In the genomic region with DNA sequence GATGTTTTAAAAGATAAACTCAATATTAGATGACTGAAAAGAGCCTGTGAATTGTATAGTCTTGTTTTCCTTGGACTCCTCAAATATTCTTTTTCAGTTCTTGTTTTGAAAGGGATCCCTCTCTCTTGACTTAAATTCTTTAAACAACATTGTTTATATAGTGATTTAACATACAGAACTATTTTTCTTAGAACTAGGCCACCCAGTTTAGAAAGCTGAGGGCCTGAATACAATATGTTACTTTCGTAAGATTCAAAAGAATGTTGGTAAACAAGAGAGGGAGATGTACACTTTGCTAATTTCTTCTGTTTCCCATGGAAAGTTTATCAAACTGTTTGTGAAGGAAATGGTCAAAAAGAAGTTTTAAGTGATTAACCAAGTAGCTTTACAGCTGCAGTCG, we compare ENCODE assay signal across 29 cellular contexts. TPM values are rescaled to one million over a fixed set of nuclear protein-coding genes. Genes with fewer than 3 reads are reported as not detected.
"Had no signal": no experiment of that assay in that cellular context is flagged by ENCODE, and none has a peak within 500 bp of the region (broad histone marks: within the 10 kb centered on the region; RNA-seq: fewer than 3 reads in every experiment).

No MANE protein-coding gene starts in this region.

- H3K27me3 ChIP-seq: dorsolateral prefrontal cortex, gastroesophageal sphincter, stomach had no signal

- H3K4me1 Mint-ChIP-seq: immature natural killer cell; naive thymus-derived CD4-positive, alpha-beta T cell; nephron progenitor cell had no signal

- H3K27ac Mint-ChIP-seq: immature natural killer cell, nephron progenitor cell had no signal

- ATAC-seq: esophagus mucosa; naive thymus-derived CD4-positive, alpha-beta T cell; psoas muscle; sciatic nerve had no signal

- H3K4me3 ChIP-seq: coronary artery, dorsolateral prefrontal cortex, gastroesophageal sphincter, lung, psoas muscle, stomach, thoracic aorta had no signal

- H3K9me3 Mint-ChIP-seq: immature natural killer cell had no signal

- H3K9me3 ChIP-seq: gastroesophageal sphincter, psoas muscle, thoracic aorta had no signal

- DNase-seq: dorsolateral prefrontal cortex; effector CD8-positive, alpha-beta T cell; foreskin fibroblast; glutamatergic neuron; immature natural killer cell; kidney; left cardiac atrium; left ventricle myocardium superior; mesendoderm; naive thymus-derived CD4-positive, alpha-beta T cell; nephron progenitor cell; psoas muscle; retina; stimulated activated CD4-positive, alpha-beta T cell treated with anti-CD3 and anti-CD28 coated beads, Interleukin-2, amount 100 ng/mL, for 24 hours; stimulated activated CD4-positive, alpha-beta T cell treated with anti-CD3 and anti-CD28 coated beads, Interleukin-4, amount 100 ng/mL, for 4 hours; stimulated activated naive CD4-positive, alpha-beta T cell; stomach; substantia nigra; trophoblast cell had no signal

- H3K27me3 Mint-ChIP-seq: naive thymus-derived CD4-positive, alpha-beta T cell had no signal

- H3K4me1 ChIP-seq: psoas muscle had no signal

- H3K36me3 ChIP-seq: gastroesophageal sphincter, stomach, thoracic aorta had no signal

- H3K27ac ChIP-seq: gastroesophageal sphincter, psoas muscle, stomach had no signal

- H3K4me3 Mint-ChIP-seq: immature natural killer cell; naive thymus-derived CD4-positive, alpha-beta T cell; nephron progenitor cell had no signal

RNA-seq across cellular contexts. Expression of a gene that starts 5.5 kb away (rescaled TPM):
- total RNA-seq: esophagus mucosa; fibroblast of lung; kidney; left cardiac atrium; left ventricle myocardium superior; mononuclear cell; naive thymus-derived CD4-positive, alpha-beta T cell; psoas muscle; skeletal muscle tissue; stomach had no signal
- polyA plus RNA-seq: fibroblast of lung; immature natural killer cell; lung; naive thymus-derived CD4-positive, alpha-beta T cell; stomach; urinary bladder had no signal
